In genomic region chr15:63462053-63462452, GRCh38 we compare ENCODE assay signal across 18 cellular contexts. TPM values are rescaled to one million over a fixed set of nuclear protein-coding genes. Genes with fewer than 3 reads are reported as not detected.
DNase-seq lines count a peak whose midpoint lies in the region; ATAC-seq and TF ChIP-seq lines count a peak whose summit lies in the region.
"Had no signal": no experiment of that assay in that cellular context is flagged by ENCODE, and none has a peak within 500 bp of the region (broad histone marks: within the 10 kb centered on the region; RNA-seq: fewer than 3 reads in every experiment).

No MANE protein-coding gene starts in this region.

- H3K4me3 ChIP-seq in duodenal mucosa (ENCODE audit: low read depth in 1 of 2, low read length in 2 of 2) = peak overlapping the region in 1 of 2 donors; percentile 20
- no peak overlapping the region for H3K4me3 ChIP-seq in osteoblast (ENCODE audit: insufficient read depth, low read length)
- H3K4me3 ChIP-seq: BLaER1, esophagus squamous epithelium, psoas muscle had no signal

- H3K4me2 ChIP-seq in osteoblast (ENCODE audit: insufficient read depth, low read length) = no peak overlapping the region
- H3K4me2 ChIP-seq: BLaER1 had no signal

- peaks cover 46 to 58% of the 10 kb centered on the region in 2 donors for H3K4me1 ChIP-seq in duodenal mucosa (ENCODE audit: control insufficient read depth in 1 of 2, insufficient read depth in 2 of 2, low read length in 2 of 2)
- peaks cover 17% of the 10 kb centered on the region for H3K4me1 ChIP-seq in osteoblast (ENCODE audit: insufficient read depth, low read length)
- H3K4me1 ChIP-seq: psoas muscle had no signal

- H2AFZ ChIP-seq in osteoblast (ENCODE audit: low read length) = no peak overlapping the region

- ATAC-seq in SK-N-SH treated with all-trans-retinoic acid at 6 μM for 48 hours = peak; percentile 68
- no peak for ATAC-seq in GM18498 (IDR thresholded peaks at IDR 0.05; ENCODE audit: unreplicated experiment)
- ATAC-seq: psoas muscle; stimulated activated naive B cell treated with anti-CD40 and anti-IgM and Interleukin-4, amounts not matched to agents 10 μg/mL and 1 μg/mL and 100 μg/mL, for 72 hours had no signal

- no peak for TF ChIP-seq CTCF in osteoblast (IDR thresholded peaks at IDR 0.05; ENCODE audit: extremely low read depth, low read depth, low read length)

- DNase-seq in EL (peak; percentile 48), osteoblast (ENCODE audit: insufficient read length, low spot score, missing footprints) (peak; percentile 89), UCSD-AML1 (lab: John Stamatoyannopoulos, UW; ENCODE audit: unreplicated experiment) (no peak), NCI-H146 treated with DMSO at 0.1 percent for 48 hours (lab: John Stamatoyannopoulos, UW; ENCODE audit: unreplicated experiment) (no peak), NCI-H128 (lab: John Stamatoyannopoulos, UW; ENCODE audit: unreplicated experiment) (no peak)
- DNase-seq: activated CD4-positive, alpha-beta T cell treated with anti-CD3 and anti-CD28 coated beads, Interleukin-2, amount 50 U/mL, for 4 hours; activated gamma-delta T cell treated with Interleukin-2 at 50 U/mL for 16 hours; cerebellar nuclear complex; esophagus squamous epithelium; NCI-H1092; NCI-H446; psoas muscle; stimulated activated CD4-positive, alpha-beta T cell treated with anti-CD3 and anti-CD28 coated beads, Interleukin-4, amount 100 ng/mL, for 24 hours; stimulated activated naive B cell treated with anti-CD40 and anti-IgM and Interleukin-4, amounts not matched to agents 10 μg/mL and 1 μg/mL and 100 μg/mL, for 72 hours had no signal

- H3K27me3 ChIP-seq in duodenal mucosa (ENCODE audit: control insufficient read depth in 1 of 2, insufficient read depth in 2 of 2, low read length in 2 of 2) (no peaks in the 10 kb centered on the region), osteoblast (ENCODE audit: insufficient read depth, low read length) (no peaks in the 10 kb centered on the region)
- H3K27me3 ChIP-seq: BLaER1 had no signal

- H3K79me2 ChIP-seq in osteoblast (ENCODE audit: insufficient read depth, low read length) = no peaks in the 10 kb centered on the region

- H3K9ac ChIP-seq in duodenal mucosa (ENCODE audit: low read depth in 1 of 2, low read length in 2 of 2) = peak overlapping the region; percentile 34 to 35
- H3K9ac ChIP-seq: BLaER1 had no signal

- H3K27ac ChIP-seq in duodenal mucosa (ENCODE audit: low read depth, low read length) = no peak overlapping the region
- H3K27ac ChIP-seq in osteoblast (ENCODE audit: low read depth, low read length) = no peak overlapping the region
- H3K27ac ChIP-seq: BLaER1, esophagus squamous epithelium, psoas muscle had no signal

- H3K36me3 ChIP-seq in duodenal mucosa (ENCODE audit: control insufficient read depth in 1 of 2, insufficient read depth in 2 of 2, low read length in 2 of 2) (no peaks in the 10 kb centered on the region), osteoblast (ENCODE audit: insufficient read depth, low read length) (no peaks in the 10 kb centered on the region)
- H3K36me3 ChIP-seq: BLaER1, esophagus squamous epithelium had no signal

- H3K9me3 ChIP-seq in duodenal mucosa (ENCODE audit: control insufficient read depth in 1 of 2, low read length in 2 of 2) (no peaks in the 10 kb centered on the region), osteoblast (ENCODE audit: low read depth, low read length) (no peaks in the 10 kb centered on the region)
- H3K9me3 ChIP-seq: esophagus squamous epithelium, psoas muscle had no signal

- no peaks in the 10 kb centered on the region for H4K20me1 ChIP-seq in osteoblast (ENCODE audit: insufficient read depth, low read length)
- H4K20me1 ChIP-seq: BLaER1 had no signal

TF ChIP-seq in SK-N-SH treated with all-trans-retinoic acid at 6 μM for 48 hours, 23 proteins besides CTCF, POLR2A, EP300 and RAD21 (continues in another document):
- TF ChIP-seq CSDC2 (CRISPR knock-in tag; IDR thresholded peaks at IDR 0.05) (no peak), SNAI2 (CRISPR knock-in tag; IDR thresholded peaks at IDR 0.05) (no peak), PPARA (CRISPR knock-in tag; IDR thresholded peaks at IDR 0.05; ENCODE audit: borderline replicate concordance) (no peak), ZFP3 (CRISPR knock-in tag; IDR thresholded peaks at IDR 0.05) (no peak), POU6F1 (CRISPR knock-in tag; IDR thresholded peaks at IDR 0.05; ENCODE audit: borderline replicate concordance, low read depth) (no peak), RARB (CRISPR knock-in tag; IDR thresholded peaks at IDR 0.05) (no peak), ZNF565 (CRISPR knock-in tag; conservative IDR thresholded peaks at IDR 0.05; ENCODE audit: low read depth) (no peak), PATZ1 (CRISPR knock-in tag; IDR thresholded peaks at IDR 0.05; ENCODE audit: borderline replicate concordance) (no peak), CSRNP3 (CRISPR knock-in tag; IDR thresholded peaks at IDR 0.05) (no peak), ZC3H10 (CRISPR knock-in tag; IDR thresholded peaks at IDR 0.05) (no peak), GLIS3 (CRISPR knock-in tag; IDR thresholded peaks at IDR 0.05) (no peak)
- TF ChIP-seq, protein P1, sequence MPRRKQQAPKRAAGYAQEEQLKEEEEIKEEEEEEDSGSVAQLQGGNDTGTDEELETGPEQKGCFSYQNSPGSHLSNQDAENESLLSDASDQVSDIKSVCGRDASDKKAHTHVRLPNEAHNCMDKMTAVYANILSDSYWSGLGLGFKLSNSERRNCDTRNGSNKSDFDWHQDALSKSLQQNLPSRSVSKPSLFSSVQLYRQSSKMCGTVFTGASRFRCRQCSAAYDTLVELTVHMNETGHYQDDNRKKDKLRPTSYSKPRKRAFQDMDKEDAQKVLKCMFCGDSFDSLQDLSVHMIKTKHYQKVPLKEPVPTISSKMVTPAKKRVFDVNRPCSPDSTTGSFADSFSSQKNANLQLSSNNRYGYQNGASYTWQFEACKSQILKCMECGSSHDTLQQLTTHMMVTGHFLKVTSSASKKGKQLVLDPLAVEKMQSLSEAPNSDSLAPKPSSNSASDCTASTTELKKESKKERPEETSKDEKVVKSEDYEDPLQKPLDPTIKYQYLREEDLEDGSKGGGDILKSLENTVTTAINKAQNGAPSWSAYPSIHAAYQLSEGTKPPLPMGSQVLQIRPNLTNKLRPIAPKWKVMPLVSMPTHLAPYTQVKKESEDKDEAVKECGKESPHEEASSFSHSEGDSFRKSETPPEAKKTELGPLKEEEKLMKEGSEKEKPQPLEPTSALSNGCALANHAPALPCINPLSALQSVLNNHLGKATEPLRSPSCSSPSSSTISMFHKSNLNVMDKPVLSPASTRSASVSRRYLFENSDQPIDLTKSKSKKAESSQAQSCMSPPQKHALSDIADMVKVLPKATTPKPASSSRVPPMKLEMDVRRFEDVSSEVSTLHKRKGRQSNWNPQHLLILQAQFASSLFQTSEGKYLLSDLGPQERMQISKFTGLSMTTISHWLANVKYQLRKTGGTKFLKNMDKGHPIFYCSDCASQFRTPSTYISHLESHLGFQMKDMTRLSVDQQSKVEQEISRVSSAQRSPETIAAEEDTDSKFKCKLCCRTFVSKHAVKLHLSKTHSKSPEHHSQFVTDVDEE (CRISPR knock-in tag; IDR thresholded peaks at IDR 0.05) = no peak

RNA-seq across cellular contexts. Expression of gene USP3, which starts 42.3 kb away (rescaled TPM):
- 60.1 and 60.7 TPM in 2 replicates for total RNA-seq in osteoblast

Comparison
In these comparisons a context has a peak if more than half of its experiments do, and no peak if none do; other contexts are left out.
1. DNase-seq: peak in EL (single experiment) and osteoblast (single experiment); none in UCSD-AML1 (single experiment), NCI-H146 treated with DMSO at 0.1 percent for 48 hours (single experiment) and NCI-H128 (single experiment).